Comparison of ENCODE assay signal across 1 cellular context in the genomic region with DNA sequence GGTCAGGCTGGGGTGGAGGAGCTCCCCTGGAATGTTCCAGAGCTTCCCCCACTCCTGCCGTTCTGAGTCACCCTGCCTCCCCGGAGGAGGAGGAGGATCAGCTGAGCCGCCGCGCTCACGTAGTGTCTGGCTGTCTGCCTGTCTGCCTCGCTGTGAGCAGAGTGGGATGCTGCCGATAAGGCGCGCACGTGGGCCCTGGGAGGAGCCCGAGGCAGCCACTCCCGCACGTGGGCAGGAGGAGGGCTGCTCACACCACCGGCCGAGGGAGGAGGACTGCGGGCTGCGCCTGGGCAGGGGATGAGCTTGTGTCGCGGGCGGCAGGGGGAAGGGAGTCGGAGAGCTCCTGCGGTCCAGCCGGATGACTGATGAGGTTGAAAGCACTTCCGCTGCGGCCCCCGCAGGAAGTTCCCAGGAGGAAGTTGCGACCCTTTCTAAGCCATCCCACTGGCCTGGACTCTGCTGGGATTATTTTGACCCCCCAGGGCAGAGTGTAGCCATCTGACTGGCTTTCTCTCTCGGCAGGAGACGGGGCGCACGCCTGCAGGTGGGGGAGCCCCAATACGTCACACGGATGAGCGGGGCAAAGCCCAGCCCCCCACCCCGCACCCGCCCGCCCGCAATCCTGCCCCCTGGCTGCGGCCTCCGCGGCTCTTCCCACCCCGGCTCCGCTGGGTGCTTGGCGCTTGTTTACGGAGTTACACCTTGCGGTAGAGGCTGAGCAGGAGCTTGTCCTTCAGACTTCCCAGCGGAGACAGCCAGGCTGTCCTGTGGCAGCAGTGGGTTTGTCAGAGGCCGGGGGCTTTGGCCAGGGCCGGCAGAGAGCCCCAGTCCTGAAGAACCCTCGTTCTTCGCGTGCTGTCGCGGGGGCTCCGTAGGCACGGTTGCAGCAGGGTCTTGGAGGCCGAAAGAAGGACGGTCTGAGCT.
TF ChIP-seq lines count a peak whose summit lies in the region.

No MANE protein-coding gene starts in this region.

TF ChIP-seq in HepG2, 621 proteins besides CTCF, POLR2A, EP300 and RAD21 (continued from another document and continues in another):
- TF ChIP-seq, protein P1, sequence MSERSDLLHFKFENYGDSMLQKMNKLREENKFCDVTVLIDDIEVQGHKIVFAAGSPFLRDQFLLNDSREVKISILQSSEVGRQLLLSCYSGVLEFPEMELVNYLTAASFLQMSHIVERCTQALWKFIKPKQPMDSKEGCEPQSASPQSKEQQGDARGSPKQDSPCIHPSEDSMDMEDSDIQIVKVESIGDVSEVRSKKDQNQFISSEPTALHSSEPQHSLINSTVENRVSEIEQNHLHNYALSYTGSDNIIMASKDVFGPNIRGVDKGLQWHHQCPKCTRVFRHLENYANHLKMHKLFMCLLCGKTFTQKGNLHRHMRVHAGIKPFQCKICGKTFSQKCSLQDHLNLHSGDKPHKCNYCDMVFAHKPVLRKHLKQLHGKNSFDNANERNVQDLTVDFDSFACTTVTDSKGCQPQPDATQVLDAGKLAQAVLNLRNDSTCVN (CRISPR knock-in tag; IDR thresholded peaks at IDR 0.05; ENCODE audit: borderline replicate concordance), result peak; percentile 82; the same call in 1 of the 2 replicates
- TF ChIP-seq HNF4A (CRISPR knock-in tag; IDR thresholded peaks at IDR 0.05), result no peak; the same call in none of the 2 replicates
- TF ChIP-seq MIER2 (CRISPR knock-in tag; IDR thresholded peaks at IDR 0.05), result no peak; the same call in none of the 2 replicates
- peak; percentile 20; the same call in 1 of the 2 replicates for TF ChIP-seq ZNF572 (CRISPR knock-in tag; IDR thresholded peaks at IDR 0.05)
- peak; percentile 8; the same call in 1 of the 2 replicates for TF ChIP-seq STAG1 (CRISPR knock-in tag; IDR thresholded peaks at IDR 0.05)
- TF ChIP-seq, protein P2, sequence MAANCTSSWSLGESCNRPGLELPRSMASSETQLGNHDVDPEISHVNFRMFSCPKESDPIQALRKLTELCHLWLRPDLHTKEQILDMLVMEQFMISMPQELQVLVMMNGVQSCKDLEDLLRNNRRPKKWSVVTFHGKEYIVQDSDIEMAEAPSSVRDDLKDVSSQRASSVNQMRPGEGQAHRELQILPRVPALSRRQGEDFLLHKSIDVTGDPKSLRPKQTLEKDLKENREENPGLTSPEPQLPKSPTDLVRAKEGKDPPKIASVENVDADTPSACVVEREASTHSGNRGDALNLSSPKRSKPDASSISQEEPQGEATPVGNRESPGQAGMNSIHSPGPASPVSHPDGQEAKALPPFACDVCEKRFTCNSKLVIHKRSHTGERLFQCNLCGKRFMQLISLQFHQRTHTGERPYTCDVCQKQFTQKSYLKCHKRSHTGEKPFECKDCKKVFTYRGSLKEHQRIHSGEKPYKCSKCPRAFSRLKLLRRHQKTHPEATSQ (CRISPR knock-in tag; IDR thresholded peaks at IDR 0.05; ENCODE audit: borderline replicate concordance), result peak; percentile 84; the same call in 1 of the 2 replicates
- peak; percentile 75; the same call in 1 of the 2 replicates for TF ChIP-seq TMF1 (CRISPR knock-in tag; IDR thresholded peaks at IDR 0.05; ENCODE audit: low read depth)
- TF ChIP-seq ZNF546 (CRISPR knock-in tag; conservative IDR thresholded peaks at IDR 0.05), result 0 out of 2 replicates have a peak, but pooled peaks have one; percentile 54
- TF ChIP-seq, protein P3, sequence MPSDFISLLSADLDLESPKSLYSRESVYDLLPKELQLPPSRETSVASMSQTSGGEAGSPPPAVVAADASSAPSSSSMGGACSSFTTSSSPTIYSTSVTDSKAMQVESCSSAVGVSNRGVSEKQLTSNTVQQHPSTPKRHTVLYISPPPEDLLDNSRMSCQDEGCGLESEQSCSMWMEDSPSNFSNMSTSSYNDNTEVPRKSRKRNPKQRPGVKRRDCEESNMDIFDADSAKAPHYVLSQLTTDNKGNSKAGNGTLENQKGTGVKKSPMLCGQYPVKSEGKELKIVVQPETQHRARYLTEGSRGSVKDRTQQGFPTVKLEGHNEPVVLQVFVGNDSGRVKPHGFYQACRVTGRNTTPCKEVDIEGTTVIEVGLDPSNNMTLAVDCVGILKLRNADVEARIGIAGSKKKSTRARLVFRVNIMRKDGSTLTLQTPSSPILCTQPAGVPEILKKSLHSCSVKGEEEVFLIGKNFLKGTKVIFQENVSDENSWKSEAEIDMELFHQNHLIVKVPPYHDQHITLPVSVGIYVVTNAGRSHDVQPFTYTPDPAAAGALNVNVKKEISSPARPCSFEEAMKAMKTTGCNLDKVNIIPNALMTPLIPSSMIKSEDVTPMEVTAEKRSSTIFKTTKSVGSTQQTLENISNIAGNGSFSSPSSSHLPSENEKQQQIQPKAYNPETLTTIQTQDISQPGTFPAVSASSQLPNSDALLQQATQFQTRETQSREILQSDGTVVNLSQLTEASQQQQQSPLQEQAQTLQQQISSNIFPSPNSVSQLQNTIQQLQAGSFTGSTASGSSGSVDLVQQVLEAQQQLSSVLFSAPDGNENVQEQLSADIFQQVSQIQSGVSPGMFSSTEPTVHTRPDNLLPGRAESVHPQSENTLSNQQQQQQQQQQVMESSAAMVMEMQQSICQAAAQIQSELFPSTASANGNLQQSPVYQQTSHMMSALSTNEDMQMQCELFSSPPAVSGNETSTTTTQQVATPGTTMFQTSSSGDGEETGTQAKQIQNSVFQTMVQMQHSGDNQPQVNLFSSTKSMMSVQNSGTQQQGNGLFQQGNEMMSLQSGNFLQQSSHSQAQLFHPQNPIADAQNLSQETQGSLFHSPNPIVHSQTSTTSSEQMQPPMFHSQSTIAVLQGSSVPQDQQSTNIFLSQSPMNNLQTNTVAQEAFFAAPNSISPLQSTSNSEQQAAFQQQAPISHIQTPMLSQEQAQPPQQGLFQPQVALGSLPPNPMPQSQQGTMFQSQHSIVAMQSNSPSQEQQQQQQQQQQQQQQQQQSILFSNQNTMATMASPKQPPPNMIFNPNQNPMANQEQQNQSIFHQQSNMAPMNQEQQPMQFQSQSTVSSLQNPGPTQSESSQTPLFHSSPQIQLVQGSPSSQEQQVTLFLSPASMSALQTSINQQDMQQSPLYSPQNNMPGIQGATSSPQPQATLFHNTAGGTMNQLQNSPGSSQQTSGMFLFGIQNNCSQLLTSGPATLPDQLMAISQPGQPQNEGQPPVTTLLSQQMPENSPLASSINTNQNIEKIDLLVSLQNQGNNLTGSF (CRISPR knock-in tag; IDR thresholded peaks at IDR 0.05), result peak; percentile 80; the same call in 1 of the 2 replicates
- TF ChIP-seq HNRNPL (IDR thresholded peaks at IDR 0.05; ENCODE audit: low read depth, low read length), result 0 out of 2 replicates have a peak, but pooled peaks have one; percentile 45
- TF ChIP-seq, protein P4, sequence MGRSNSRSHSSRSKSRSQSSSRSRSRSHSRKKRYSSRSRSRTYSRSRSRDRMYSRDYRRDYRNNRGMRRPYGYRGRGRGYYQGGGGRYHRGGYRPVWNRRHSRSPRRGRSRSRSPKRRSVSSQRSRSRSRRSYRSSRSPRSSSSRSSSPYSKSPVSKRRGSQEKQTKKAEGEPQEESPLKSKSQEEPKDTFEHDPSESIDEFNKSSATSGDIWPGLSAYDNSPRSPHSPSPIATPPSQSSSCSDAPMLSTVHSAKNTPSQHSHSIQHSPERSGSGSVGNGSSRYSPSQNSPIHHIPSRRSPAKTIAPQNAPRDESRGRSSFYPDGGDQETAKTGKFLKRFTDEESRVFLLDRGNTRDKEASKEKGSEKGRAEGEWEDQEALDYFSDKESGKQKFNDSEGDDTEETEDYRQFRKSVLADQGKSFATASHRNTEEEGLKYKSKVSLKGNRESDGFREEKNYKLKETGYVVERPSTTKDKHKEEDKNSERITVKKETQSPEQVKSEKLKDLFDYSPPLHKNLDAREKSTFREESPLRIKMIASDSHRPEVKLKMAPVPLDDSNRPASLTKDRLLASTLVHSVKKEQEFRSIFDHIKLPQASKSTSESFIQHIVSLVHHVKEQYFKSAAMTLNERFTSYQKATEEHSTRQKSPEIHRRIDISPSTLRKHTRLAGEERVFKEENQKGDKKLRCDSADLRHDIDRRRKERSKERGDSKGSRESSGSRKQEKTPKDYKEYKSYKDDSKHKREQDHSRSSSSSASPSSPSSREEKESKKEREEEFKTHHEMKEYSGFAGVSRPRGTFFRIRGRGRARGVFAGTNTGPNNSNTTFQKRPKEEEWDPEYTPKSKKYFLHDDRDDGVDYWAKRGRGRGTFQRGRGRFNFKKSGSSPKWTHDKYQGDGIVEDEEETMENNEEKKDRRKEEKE (IDR thresholded peaks at IDR 0.05), result no peak
- TF ChIP-seq ZNF652 (CRISPR knock-in tag; IDR thresholded peaks at IDR 0.05; ENCODE audit: borderline replicate concordance, low read depth), result peak; percentile 20; the same call in 1 of the 2 replicates
- TF ChIP-seq ZNF256 (CRISPR knock-in tag; conservative IDR thresholded peaks at IDR 0.05), result no peak
- TF ChIP-seq, protein P5, sequence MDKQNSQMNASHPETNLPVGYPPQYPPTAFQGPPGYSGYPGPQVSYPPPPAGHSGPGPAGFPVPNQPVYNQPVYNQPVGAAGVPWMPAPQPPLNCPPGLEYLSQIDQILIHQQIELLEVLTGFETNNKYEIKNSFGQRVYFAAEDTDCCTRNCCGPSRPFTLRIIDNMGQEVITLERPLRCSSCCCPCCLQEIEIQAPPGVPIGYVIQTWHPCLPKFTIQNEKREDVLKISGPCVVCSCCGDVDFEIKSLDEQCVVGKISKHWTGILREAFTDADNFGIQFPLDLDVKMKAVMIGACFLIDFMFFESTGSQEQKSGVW (CRISPR knock-in tag; IDR thresholded peaks at IDR 0.05; ENCODE audit: borderline replicate concordance), result no peak
- TF ChIP-seq, protein P6, sequence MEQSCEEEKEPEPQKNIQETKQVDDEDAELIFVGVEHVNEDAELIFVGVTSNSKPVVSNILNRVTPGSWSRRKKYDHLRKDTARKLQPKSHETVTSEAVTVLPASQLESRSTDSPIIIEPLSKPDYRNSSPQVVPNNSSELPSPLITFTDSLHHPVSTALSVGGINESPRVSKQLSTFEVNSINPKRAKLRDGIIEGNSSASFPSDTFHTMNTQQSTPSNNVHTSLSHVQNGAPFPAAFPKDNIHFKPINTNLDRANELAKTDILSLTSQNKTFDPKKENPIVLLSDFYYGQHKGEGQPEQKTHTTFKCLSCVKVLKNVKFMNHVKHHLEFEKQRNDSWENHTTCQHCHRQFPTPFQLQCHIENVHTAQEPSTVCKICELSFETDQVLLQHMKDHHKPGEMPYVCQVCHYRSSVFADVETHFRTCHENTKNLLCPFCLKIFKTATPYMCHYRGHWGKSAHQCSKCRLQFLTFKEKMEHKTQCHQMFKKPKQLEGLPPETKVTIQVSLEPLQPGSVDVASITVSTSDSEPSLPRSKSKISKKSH (CRISPR knock-in tag; IDR thresholded peaks at IDR 0.05; ENCODE audit: borderline replicate concordance), result 0 out of 2 replicates have a peak, but pooled peaks have one; percentile 44
- TF ChIP-seq ZNF205 (CRISPR knock-in tag; IDR thresholded peaks at IDR 0.05), result peak; percentile 89
- peak; percentile 78; the same call in 1 of the 2 replicates for TF ChIP-seq MIER3 (CRISPR knock-in tag; IDR thresholded peaks at IDR 0.05; ENCODE audit: borderline replicate concordance)
- TF ChIP-seq ZNF709 (CRISPR knock-in tag; IDR thresholded peaks at IDR 0.05), result peak; percentile 86
- TF ChIP-seq TCF7 (IDR thresholded peaks at IDR 0.05; ENCODE audit: low read depth), result peak; percentile 32; the same call in 1 of the 2 replicates
- TF ChIP-seq ZFP1 (CRISPR knock-in tag; IDR thresholded peaks at IDR 0.05), result peak; percentile 59; the same call in 1 of the 2 replicates
- no peak for TF ChIP-seq ZNF34 (CRISPR knock-in tag; IDR thresholded peaks at IDR 0.05; ENCODE audit: borderline replicate concordance)
- TF ChIP-seq FOXJ3 (CRISPR knock-in tag; IDR thresholded peaks at IDR 0.05; ENCODE audit: borderline replicate concordance), result 0 out of 2 replicates have a peak, but pooled peaks have one; percentile 41
- TF ChIP-seq ZNF781 (CRISPR knock-in tag; IDR thresholded peaks at IDR 0.05; ENCODE audit: borderline replicate concordance, not compliant biosample characterization), result peak; percentile 90
- peak; percentile 98 for TF ChIP-seq HDAC1 (CRISPR knock-in tag; IDR thresholded peaks at IDR 0.05)
- TF ChIP-seq GATAD1 (CRISPR knock-in tag; IDR thresholded peaks at IDR 0.05), result peak; percentile 92
- peak; percentile 88 for TF ChIP-seq HOXA3 (CRISPR knock-in tag; IDR thresholded peaks at IDR 0.05)
- TF ChIP-seq, protein P7, sequence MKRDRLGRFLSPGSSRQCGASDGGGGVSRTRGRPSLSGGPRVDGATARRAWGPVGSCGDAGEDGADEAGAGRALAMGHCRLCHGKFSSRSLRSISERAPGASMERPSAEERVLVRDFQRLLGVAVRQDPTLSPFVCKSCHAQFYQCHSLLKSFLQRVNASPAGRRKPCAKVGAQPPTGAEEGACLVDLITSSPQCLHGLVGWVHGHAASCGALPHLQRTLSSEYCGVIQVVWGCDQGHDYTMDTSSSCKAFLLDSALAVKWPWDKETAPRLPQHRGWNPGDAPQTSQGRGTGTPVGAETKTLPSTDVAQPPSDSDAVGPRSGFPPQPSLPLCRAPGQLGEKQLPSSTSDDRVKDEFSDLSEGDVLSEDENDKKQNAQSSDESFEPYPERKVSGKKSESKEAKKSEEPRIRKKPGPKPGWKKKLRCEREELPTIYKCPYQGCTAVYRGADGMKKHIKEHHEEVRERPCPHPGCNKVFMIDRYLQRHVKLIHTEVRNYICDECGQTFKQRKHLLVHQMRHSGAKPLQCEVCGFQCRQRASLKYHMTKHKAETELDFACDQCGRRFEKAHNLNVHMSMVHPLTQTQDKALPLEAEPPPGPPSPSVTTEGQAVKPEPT (CRISPR knock-in tag; IDR thresholded peaks at IDR 0.05; ENCODE audit: low read depth), result no peak
- TF ChIP-seq STAT5B (CRISPR knock-in tag; IDR thresholded peaks at IDR 0.05), result no peak
- TF ChIP-seq HMG20A (CRISPR knock-in tag; IDR thresholded peaks at IDR 0.05; ENCODE audit: borderline replicate concordance), result no peak
- TF ChIP-seq, protein P8, sequence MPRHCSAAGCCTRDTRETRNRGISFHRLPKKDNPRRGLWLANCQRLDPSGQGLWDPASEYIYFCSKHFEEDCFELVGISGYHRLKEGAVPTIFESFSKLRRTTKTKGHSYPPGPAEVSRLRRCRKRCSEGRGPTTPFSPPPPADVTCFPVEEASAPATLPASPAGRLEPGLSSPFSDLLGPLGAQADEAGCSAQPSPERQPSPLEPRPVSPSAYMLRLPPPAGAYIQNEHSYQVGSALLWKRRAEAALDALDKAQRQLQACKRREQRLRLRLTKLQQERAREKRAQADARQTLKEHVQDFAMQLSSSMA (CRISPR knock-in tag; IDR thresholded peaks at IDR 0.05), result no peak
- peak; percentile 82 for TF ChIP-seq ZNF878 (CRISPR knock-in tag; IDR thresholded peaks at IDR 0.05)
- TF ChIP-seq ZMAT3 (CRISPR knock-in tag; conservative IDR thresholded peaks at IDR 0.05), result peak; percentile 94
- TF ChIP-seq, protein P9, sequence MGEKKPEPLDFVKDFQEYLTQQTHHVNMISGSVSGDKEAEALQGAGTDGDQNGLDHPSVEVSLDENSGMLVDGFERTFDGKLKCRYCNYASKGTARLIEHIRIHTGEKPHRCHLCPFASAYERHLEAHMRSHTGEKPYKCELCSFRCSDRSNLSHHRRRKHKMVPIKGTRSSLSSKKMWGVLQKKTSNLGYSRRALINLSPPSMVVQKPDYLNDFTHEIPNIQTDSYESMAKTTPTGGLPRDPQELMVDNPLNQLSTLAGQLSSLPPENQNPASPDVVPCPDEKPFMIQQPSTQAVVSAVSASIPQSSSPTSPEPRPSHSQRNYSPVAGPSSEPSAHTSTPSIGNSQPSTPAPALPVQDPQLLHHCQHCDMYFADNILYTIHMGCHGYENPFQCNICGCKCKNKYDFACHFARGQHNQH (CRISPR knock-in tag; IDR thresholded peaks at IDR 0.05), result peak; percentile 83
- 0 out of 2 replicates have a peak, but pooled peaks have one; percentile 64 for TF ChIP-seq ZNF589 (CRISPR knock-in tag; conservative IDR thresholded peaks at IDR 0.05)
- TF ChIP-seq, protein P10, sequence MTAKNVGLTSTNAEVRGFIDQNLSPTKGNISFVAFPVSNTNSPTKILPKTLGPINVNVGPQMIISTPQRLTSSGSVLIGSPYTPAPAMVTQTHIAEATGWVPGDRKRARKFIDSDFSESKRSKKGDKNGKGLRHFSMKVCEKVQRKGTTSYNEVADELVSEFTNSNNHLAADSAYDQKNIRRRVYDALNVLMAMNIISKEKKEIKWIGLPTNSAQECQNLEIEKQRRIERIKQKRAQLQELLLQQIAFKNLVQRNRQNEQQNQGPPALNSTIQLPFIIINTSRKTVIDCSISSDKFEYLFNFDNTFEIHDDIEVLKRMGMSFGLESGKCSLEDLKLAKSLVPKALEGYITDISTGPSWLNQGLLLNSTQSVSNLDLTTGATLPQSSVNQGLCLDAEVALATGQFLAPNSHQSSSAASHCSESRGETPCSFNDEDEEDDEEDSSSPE (CRISPR knock-in tag; IDR thresholded peaks at IDR 0.05), result peak; percentile 78
